12 cellular contexts compared by ENCODE assay signal in genomic region chr22:40300884-40301672, GRCh38. TPM values are rescaled to one million over a fixed set of nuclear protein-coding genes. Genes with fewer than 3 reads are reported as not detected.
DNase-seq lines count a peak whose midpoint lies in the region; ATAC-seq, FAIRE-seq and TF ChIP-seq lines count a peak whose summit lies in the region.
"Had no signal": no experiment of that assay in that cellular context is flagged by ENCODE, and none has a peak within 500 bp of the region (broad histone marks: within the 10 kb centered on the region; RNA-seq: fewer than 3 reads in every experiment).

No MANE protein-coding gene starts in this region.

- CTCF ChIA-PET in activated CD8-positive, alpha-beta T cell treated with anti-CD3 and anti-CD28 coated beads, Interleukin-2, amount 10 ng/mL, durations not matched to agents 7 days and 5 days (lab: Charles Lee) = interaction anchor here (1.0 to 3.0 kb wide), 3 partner anchors 11 to 46 kb away, joined by 3 to 13 read pairs (median 4); partner anchors contain the start of gene ADSL

- H3K27ac Mint-ChIP-seq in activated CD8-positive, alpha-beta T cell treated with anti-CD3 and anti-CD28 coated beads, Interleukin-2, amount 10 ng/mL, durations not matched to agents 7 days and 5 days = peak overlapping the region; percentile 39

- peak; percentile 87 for FAIRE-seq in GM12891 (lab: Jason Lieb, UNC)

- H3K4me1 Mint-ChIP-seq in activated CD8-positive, alpha-beta T cell treated with anti-CD3 and anti-CD28 coated beads, Interleukin-2, amount 10 ng/mL, durations not matched to agents 7 days and 5 days (ENCODE audit: low read depth) = peaks cover 20% of the 10 kb centered on the region
- H3K4me1 Mint-ChIP-seq: memory B cell had no signal

- peaks cover 45% of the 10 kb centered on the region for H3K36me3 Mint-ChIP-seq in activated CD8-positive, alpha-beta T cell treated with anti-CD3 and anti-CD28 coated beads, Interleukin-2, amount 10 ng/mL, durations not matched to agents 7 days and 5 days (ENCODE audit: low read depth)

- TF ChIP-seq POLR2A in GM12891 (IDR thresholded peaks at IDR 0.05; ENCODE audit: low read depth, low read length) = no peak

- no peak overlapping the region for H3K4me3 Mint-ChIP-seq in activated CD8-positive, alpha-beta T cell treated with anti-CD3 and anti-CD28 coated beads, Interleukin-2, amount 10 ng/mL, durations not matched to agents 7 days and 5 days
- H3K4me3 Mint-ChIP-seq: memory B cell had no signal

- no peaks in the 10 kb centered on the region for H3K27me3 Mint-ChIP-seq in activated CD8-positive, alpha-beta T cell treated with anti-CD3 and anti-CD28 coated beads, Interleukin-2, amount 10 ng/mL, durations not matched to agents 7 days and 5 days (ENCODE audit: low read depth)
- H3K27me3 Mint-ChIP-seq: memory B cell had no signal

- H3K9me3 Mint-ChIP-seq in activated CD8-positive, alpha-beta T cell treated with anti-CD3 and anti-CD28 coated beads, Interleukin-2, amount 10 ng/mL, durations not matched to agents 7 days and 5 days (ENCODE audit: insufficient read depth) = no peaks in the 10 kb centered on the region
- H3K9me3 Mint-ChIP-seq: memory B cell had no signal

- peak; percentile 82 for ATAC-seq in HG02798 (IDR thresholded peaks at IDR 0.05; ENCODE audit: poor library complexity, unreplicated experiment)
- ATAC-seq in activated CD8-positive, alpha-beta T cell treated with anti-CD3 and anti-CD28 coated beads, Interleukin-2, amount 10 ng/mL, durations not matched to agents 7 days and 5 days = peak; percentile 71
- no peak for ATAC-seq in GM18861 (IDR thresholded peaks at IDR 0.05; ENCODE audit: unreplicated experiment)

- DNase-seq in GM12891 (ENCODE audit: insufficient read length, low spot score) = peak; percentile 46
- DNase-seq in GM19240 (ENCODE audit: insufficient read length, low spot score) = peak; percentile 44
- DNase-seq in activated CD8-positive, alpha-beta T cell treated with anti-CD3 and anti-CD28 coated beads, Interleukin-2, amount 10 ng/mL, durations not matched to agents 7 days and 5 days = no peak
- DNase-seq in AG08396 (ENCODE audit: low spot score) = no peak
- no peak for DNase-seq in stimulated activated naive CD4-positive, alpha-beta T cell treated with Interleukin-2 at 50 U/mL for 16 hours (lab: John Stamatoyannopoulos, UW)
- no peak for DNase-seq in NCI-H146 (lab: John Stamatoyannopoulos, UW)
- DNase-seq: EL, foreskin fibroblast, NCI-H2107 had no signal

- POLR2A ChIA-PET in activated CD8-positive, alpha-beta T cell treated with anti-CD3 and anti-CD28 coated beads, Interleukin-2, amount 10 ng/mL, durations not matched to agents 7 days and 5 days (lab: Charles Lee) = no interaction called here

TF ChIP-seq in GM12891, 5 proteins besides CTCF, POLR2A, EP300 and RAD21:
- no peak for TF ChIP-seq TAF1 (IDR thresholded peaks at IDR 0.05; ENCODE audit: low read depth, low read length)
- peak; percentile 61 for TF ChIP-seq PAX5 (IDR thresholded peaks at IDR 0.05; ENCODE audit: insufficient read depth, low read length, severe bottlenecking)
TF ChIP-seq in GM12891: peak in this region for 1.

RNA-seq across cellular contexts. Expression of gene ADSL, which starts 45.2 kb away (rescaled TPM):
- polyA plus RNA-seq in GM12891 (2012; ENCODE audit: low read depth, missing spikeins) = 108 TPM
- total RNA-seq in activated CD8-positive, alpha-beta T cell treated with anti-CD3 and anti-CD28 coated beads, Interleukin-2, amount 10 ng/mL, durations not matched to agents 7 days and 5 days = 100 to 1,000 TPM; 109 to 118 TPM

Comparison
In these comparisons a context has a peak if more than half of its experiments do, and no peak if none do; other contexts are left out.
1. DNase-seq: peak in GM12891 (single experiment) and GM19240 (single experiment); none in activated CD8-positive, alpha-beta T cell treated with anti-CD3 and anti-CD28 coated beads, Interleukin-2, amount 10 ng/mL, durations not matched to agents 7 days and 5 days (single experiment), AG08396 (single experiment), stimulated activated naive CD4-positive, alpha-beta T cell treated with Interleukin-2 at 50 U/mL for 16 hours (single experiment) and NCI-H146 (single experiment).